Comparison of ENCODE assay signal across 8 cellular contexts in the genomic region with DNA sequence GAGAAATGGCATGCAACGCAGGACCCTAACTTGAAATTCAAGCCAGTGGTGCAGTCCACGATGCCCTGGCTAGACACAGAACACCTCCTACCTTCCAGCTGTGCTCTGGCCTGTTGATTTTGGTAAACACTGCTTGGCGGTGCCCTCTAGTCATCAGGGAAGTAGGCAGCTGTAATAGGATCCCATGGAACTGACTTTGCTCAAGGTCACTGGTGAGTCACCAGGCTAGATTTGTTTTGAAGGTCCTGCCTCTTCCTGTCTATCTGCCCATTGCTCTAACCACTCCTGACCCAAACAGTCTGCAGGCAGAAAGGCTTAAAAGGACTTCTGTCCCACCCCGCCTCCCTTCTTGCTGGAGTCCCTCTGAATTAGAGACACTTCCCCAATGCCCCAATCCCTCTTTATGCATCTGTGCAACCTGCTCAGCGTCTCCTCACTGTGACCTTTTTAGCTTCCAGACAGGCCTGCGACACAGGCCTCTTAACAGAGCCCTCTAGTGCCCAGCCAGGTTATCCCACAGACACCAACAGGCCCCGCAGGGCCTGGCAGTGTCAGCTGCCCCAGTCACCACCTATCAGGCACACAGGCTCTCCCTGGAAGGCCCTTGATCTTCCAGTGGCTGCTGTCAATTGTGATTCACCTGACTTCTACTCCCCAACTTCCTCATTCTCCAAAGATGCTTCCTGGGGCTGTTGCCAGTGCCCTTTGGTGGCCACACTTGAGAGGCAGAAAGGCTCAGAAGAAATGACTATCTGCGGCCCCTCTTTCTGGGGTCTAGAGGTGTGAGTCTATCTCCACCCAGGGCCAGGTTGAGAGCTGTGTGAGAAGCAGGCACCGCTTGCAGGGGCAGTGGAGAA. TPM values are rescaled to one million over a fixed set of nuclear protein-coding genes. Genes with fewer than 3 reads are reported as not detected.
DNase-seq lines count a peak whose midpoint lies in the region; ATAC-seq, FAIRE-seq and TF ChIP-seq lines count a peak whose summit lies in the region.

No MANE protein-coding gene starts in this region.

- TF ChIP-seq POLR2A in HepG2 (IDR thresholded peaks at IDR 0.05; ENCODE audit: insufficient read depth in 1 of 2, low read depth in 2 of 2, low read length in 2 of 2): peak in 1 of 2 experiments; percentile 71; a peak in 2 of 4 replicates

- TF ChIP-seq RAD21 in HepG2 (CRISPR knock-in tag; IDR thresholded peaks at IDR 0.05): peak; percentile 61

- CTCF ChIA-PET in HepG2 (lab: Yijun Ruan, JAX; ENCODE audit: low intra/inter-chr PET ratio, low total read pairs): interaction anchor here (1.0 to 1.1 kb wide), 2 partner anchors 9 to 53 kb away, joined by 3 to 5 read pairs; a partner anchor contains a TSS

- H3K4me1 ChIP-seq in KMS-11 (ENCODE audit: low read depth, poor library complexity, severe bottlenecking) (peaks cover 31% of the 10 kb centered on the region), HepG2 (ENCODE audit: insufficient read depth, low read length) (peaks cover 74% of the 10 kb centered on the region)

- H4K20me1 ChIP-seq in KMS-11 (ENCODE audit: insufficient read depth): no peaks in the 10 kb centered on the region
- no peaks in the 10 kb centered on the region for H4K20me1 ChIP-seq in HepG2 (ENCODE audit: insufficient read depth, low read length)

- H3K4me3 ChIP-seq in KMS-11 (IDR thresholded peaks at IDR 0.05; ENCODE audit: insufficient read depth, low read depth, low read length): no peak overlapping the region
- H3K4me3 ChIP-seq in choroid plexus epithelial cell (ENCODE audit: low read depth, low read length): peak overlapping the region; percentile 7
- peak overlapping the region; percentile 19 to 68 (median 31) for H3K4me3 ChIP-seq in HepG2 (replicated peaks in 1 of 3; ENCODE audit: insufficient read depth in 1 of 3, low read depth in 2 of 3, low read length in 3 of 3)

- no peaks in the 10 kb centered on the region for H3K9me3 ChIP-seq in HepG2 (ENCODE audit: low read length)

- no peaks in the 10 kb centered on the region for H3K9me3 Mint-ChIP-seq in activated T-cell treated with anti-CD3 and anti-CD28 coated beads, Interleukin-2, amount 50 U/mL, for 24 hours
- H3K9me3 Mint-ChIP-seq in stimulated activated naive B cell treated with anti-CD40 and anti-IgM and Interleukin-4, amounts not matched to agents 10 μg/mL and 1 μg/mL and 100 μg/mL, for 72 hours: no peaks in the 10 kb centered on the region

- TF ChIP-seq CTCF in KMS-11 (conservative IDR thresholded peaks at IDR 0.05; ENCODE audit: low read depth, low read length) (0 out of 2 replicates have a peak, but pooled peaks have one; percentile 19), choroid plexus epithelial cell (conservative IDR thresholded peaks at IDR 0.05; ENCODE audit: low read depth, low read length) (peak; percentile 43), HepG2 (CRISPR knock-in tag; IDR thresholded peaks at IDR 0.05) (peak; percentile 67)

- H3K79me2 ChIP-seq in KMS-11 (ENCODE audit: insufficient read depth, low read depth) (peaks cover 30% of the 10 kb centered on the region), HepG2 (ENCODE audit: insufficient read depth, low read length) (peaks cover 66% of the 10 kb centered on the region)

- H3K27me3 ChIP-seq in KMS-11 (ENCODE audit: insufficient read depth, low read depth): no peaks in the 10 kb centered on the region
- H3K27me3 ChIP-seq in HepG2 (ENCODE audit: control insufficient read depth in 1 of 2, insufficient read depth in 2 of 2, low read length in 2 of 2): no peaks in the 10 kb centered on the region

- TF ChIP-seq EP300 in HepG2 (IDR thresholded peaks at IDR 0.05; ENCODE audit: low read depth in 2 of 2, low read length in 2 of 2): peak; percentile 73 to 92
- TF ChIP-seq EP300 in HepG2 (CRISPR knock-in tag; IDR thresholded peaks at IDR 0.05; ENCODE audit: borderline replicate concordance): peak; percentile 86

- no peak overlapping the region for H3K4me3 Mint-ChIP-seq in activated T-cell treated with anti-CD3 and anti-CD28 coated beads, Interleukin-2, amount 50 U/mL, for 24 hours
- peak overlapping the region; percentile 36 to 52 for H3K4me3 Mint-ChIP-seq in stimulated activated naive B cell treated with anti-CD40 and anti-IgM and Interleukin-4, amounts not matched to agents 10 μg/mL and 1 μg/mL and 100 μg/mL, for 72 hours

- H2AFZ ChIP-seq in KMS-11 (ENCODE audit: low read depth) (no peak overlapping the region), HepG2 (ENCODE audit: low read length) (no peak overlapping the region)

- H3K36me3 Mint-ChIP-seq in activated T-cell treated with anti-CD3 and anti-CD28 coated beads, Interleukin-2, amount 50 U/mL, for 24 hours (ENCODE audit: low read depth): peaks cover 80% of the 10 kb centered on the region
- H3K36me3 Mint-ChIP-seq in stimulated activated naive B cell treated with anti-CD40 and anti-IgM and Interleukin-4, amounts not matched to agents 10 μg/mL and 1 μg/mL and 100 μg/mL, for 72 hours: peaks cover 19 to 38% of the 10 kb centered on the region in 2 donors

- WGBS in HepG2 (ENCODE audit: low lambda C conversion rate): 12% methylated on average over 8 of the region's 9 CpGs

- in situ Hi-C loops in HepG2 (cut with HindIII; ENCODE audit: extremely low pct_ligation_motif_present, low pct_unique_long_range_greater_than_20kb): loop anchor here (5.0 kb wide), 2 partner anchors 53 to 118 kb away; a partner anchor contains a TSS

- BruUV-seq in HepG2 (replicated peaks; lab: Mats Ljungman, UMichigan): TSS peak; percentile 90

- intact Hi-C loops in HepG2 (cut with micrococcal nuclease; ENCODE audit: unreplicated experiment): loop anchor here (1.0 to 2.0 kb wide), 2 partner anchors 52 to 122 kb away; a partner anchor contains a TSS

- H3K36me3 ChIP-seq in KMS-11 (ENCODE audit: insufficient read depth) (no peaks in the 10 kb centered on the region), HepG2 (replicated peaks in 1 of 2; ENCODE audit: control insufficient read depth in 1 of 2, insufficient read depth in 2 of 2, low read length in 2 of 2) (peaks cover 10 to 31% of the 10 kb centered on the region in 2 experiments)

- DNase-seq in activated T-cell treated with anti-CD3 and anti-CD28 coated beads, Interleukin-2, amount 50 U/mL, for 24 hours: peak; percentile 41
- DNase-seq in activated T-cell treated with anti-CD3 and anti-CD28 coated beads, Interleukin-2, amount 50 U/mL, for 1 hour: no peak
- DNase-seq in SKM-1 (lab: John Stamatoyannopoulos, UW; ENCODE audit: unreplicated experiment) (peak; percentile 65), choroid plexus epithelial cell (ENCODE audit: low read depth) (peak; percentile 90), HepG2 (ENCODE audit: low spot score) (peak; percentile 100)
- DNase-seq in stimulated activated naive B cell treated with anti-CD40 and anti-IgM and Interleukin-4, amounts not matched to agents 10 μg/mL and 1 μg/mL and 100 μg/mL, for 72 hours: peak; percentile 48

- no peaks in the 10 kb centered on the region for H3K27me3 Mint-ChIP-seq in activated T-cell treated with anti-CD3 and anti-CD28 coated beads, Interleukin-2, amount 50 U/mL, for 24 hours
- no peaks in the 10 kb centered on the region for H3K27me3 Mint-ChIP-seq in stimulated activated naive B cell treated with anti-CD40 and anti-IgM and Interleukin-4, amounts not matched to agents 10 μg/mL and 1 μg/mL and 100 μg/mL, for 72 hours

- no peak overlapping the region for H3K4me2 ChIP-seq in KMS-11
- H3K4me2 ChIP-seq in HepG2 (ENCODE audit: low read depth, low read length): peak overlapping the region; percentile 98

- POLR2A ChIA-PET in HepG2 (lab: Yijun Ruan, JAX): interaction anchor here (0.7 to 4.4 kb wide), 24 partner anchors 9 to 608 kb away, joined by 3 to 91 read pairs (median 6); a partner anchor contains a TSS

- ATAC-seq in HepG2: peak; percentile 90
- peak; percentile 73 to 74 for ATAC-seq in stimulated activated naive B cell treated with anti-CD40 and anti-IgM and Interleukin-4, amounts not matched to agents 10 μg/mL and 1 μg/mL and 100 μg/mL, for 72 hours (replicated peaks)
- ATAC-seq in GM18870 (IDR thresholded peaks at IDR 0.05; ENCODE audit: unreplicated experiment): no peak

- peak; percentile 99 for FAIRE-seq in HepG2 (lab: Jason Lieb, UNC)

- H3K4me1 Mint-ChIP-seq in activated T-cell treated with anti-CD3 and anti-CD28 coated beads, Interleukin-2, amount 50 U/mL, for 24 hours (ENCODE audit: low read depth): peaks cover 76% of the 10 kb centered on the region
- peaks cover 42 to 85% of the 10 kb centered on the region in 2 donors for H3K4me1 Mint-ChIP-seq in stimulated activated naive B cell treated with anti-CD40 and anti-IgM and Interleukin-4, amounts not matched to agents 10 μg/mL and 1 μg/mL and 100 μg/mL, for 72 hours

- H3K27ac ChIP-seq in KMS-11: no peak overlapping the region
- H3K27ac ChIP-seq in HepG2 (ENCODE audit: extremely low read length, insufficient read depth, low read length): peak overlapping the region; percentile 92

- H3K9ac ChIP-seq in KMS-11 (no peak overlapping the region), HepG2 (ENCODE audit: insufficient read depth, low read depth, low read length) (peak overlapping the region; percentile 66)

- peak overlapping the region; percentile 85 for H3K27ac Mint-ChIP-seq in activated T-cell treated with anti-CD3 and anti-CD28 coated beads, Interleukin-2, amount 50 U/mL, for 24 hours
- H3K27ac Mint-ChIP-seq in stimulated activated naive B cell treated with anti-CD40 and anti-IgM and Interleukin-4, amounts not matched to agents 10 μg/mL and 1 μg/mL and 100 μg/mL, for 72 hours: peak overlapping the region; percentile 91

RNA-seq across cellular contexts. Expression of a gene that starts 5.2 kb away (rescaled TPM):
- total RNA-seq in HepG2 (2016; rRNA removed; fragmentation: Illumina TruSeq; extraction: Trizol): 15.7 and 21.5 TPM in 2 replicates
- total RNA-seq in HepG2 (2016; cell fraction: cytosol; rRNA removed; fragmentation: Illumina TruSeq; extraction: Trizol; ENCODE audit: low read depth): 1.6 and 1.7 TPM in 2 replicates
- 13.2 and 21.0 TPM in 2 replicates for total RNA-seq in HepG2 (2016; cell fraction: insoluble cytoplasmic fraction; rRNA removed; fragmentation: Illumina TruSeq; extraction: Trizol)
- 7.2 and 9.0 TPM in 2 replicates for total RNA-seq in HepG2 (2016; cell fraction: membrane; rRNA removed; fragmentation: Illumina TruSeq; extraction: Trizol)
- 18.7 and 20.0 TPM in 2 replicates for total RNA-seq in HepG2 (2016; cell fraction: nucleus; rRNA removed; fragmentation: Illumina TruSeq; extraction: Trizol)
- polyA plus RNA-seq in HepG2 (2011; rRNA removed): 33.9 and 45.2 TPM in 2 replicates
- polyA plus RNA-seq in HepG2 (2011; cell fraction: cytosol; rRNA removed): 24.6 and 25.3 TPM in 2 replicates
- polyA plus RNA-seq in HepG2 (2011; cell fraction: nucleus; rRNA removed): 23.8 and 26.6 TPM in 2 replicates
- polyA plus RNA-seq in HepG2 (2012): 18.5 and 22.4 TPM in 2 replicates
- polyA plus RNA-seq in HepG2 (2016; cell fraction: cytosol; fragmentation: Illumina TruSeq; extraction: Trizol; ENCODE audit: low read depth): 1.5 and 1.9 TPM in 2 replicates
- 13.9 and 16.7 TPM in 2 replicates for polyA plus RNA-seq in HepG2 (2016; cell fraction: insoluble cytoplasmic fraction; fragmentation: Illumina TruSeq; extraction: Trizol; ENCODE audit: low read depth)
- polyA plus RNA-seq in HepG2 (2016; cell fraction: membrane; fragmentation: Illumina TruSeq; extraction: Trizol; ENCODE audit: low read depth): 5.0 and 5.8 TPM in 2 replicates
- polyA plus RNA-seq in HepG2 (2016; cell fraction: nucleus; fragmentation: Illumina TruSeq; extraction: Trizol; ENCODE audit: insufficient read depth, low read depth): 26.4 and 31.8 TPM in 2 replicates
- 75.3 and 118 TPM in 2 replicates for polyA minus RNA-seq in HepG2 (2011; rRNA and poly(A)+ RNA removed; ENCODE audit: low replicate concordance)
- 16.4 and 21.8 TPM in 2 replicates for polyA minus RNA-seq in HepG2 (2011; cell fraction: cytosol; rRNA and poly(A)+ RNA removed)
- polyA minus RNA-seq in HepG2 (2011; cell fraction: nucleus; rRNA and poly(A)+ RNA removed): 26.3 and 29.3 TPM in 2 replicates

RNA-seq across cellular contexts. Expression of a gene that starts 5.4 kb away (rescaled TPM):
- 99.3 and 118 TPM in 2 replicates for total RNA-seq in HepG2 (2016; rRNA removed; fragmentation: Illumina TruSeq; extraction: Trizol)
- 14.9 and 15.6 TPM in 2 replicates for total RNA-seq in HepG2 (2016; cell fraction: cytosol; rRNA removed; fragmentation: Illumina TruSeq; extraction: Trizol; ENCODE audit: low read depth)
- total RNA-seq in HepG2 (2016; cell fraction: insoluble cytoplasmic fraction; rRNA removed; fragmentation: Illumina TruSeq; extraction: Trizol): 102 and 121 TPM in 2 replicates
- total RNA-seq in HepG2 (2016; cell fraction: membrane; rRNA removed; fragmentation: Illumina TruSeq; extraction: Trizol): 38.1 and 39.7 TPM in 2 replicates
- total RNA-seq in HepG2 (2016; cell fraction: nucleus; rRNA removed; fragmentation: Illumina TruSeq; extraction: Trizol): 61.9 and 65.1 TPM in 2 replicates
- 109 and 120 TPM in 2 replicates for polyA plus RNA-seq in HepG2 (2011; rRNA removed)
- polyA plus RNA-seq in HepG2 (2011; cell fraction: cytosol; rRNA removed): 120 and 159 TPM in 2 replicates
- 110 and 111 TPM in 2 replicates for polyA plus RNA-seq in HepG2 (2011; cell fraction: nucleus; rRNA removed)
- 69.5 and 70.0 TPM in 2 replicates for polyA plus RNA-seq in HepG2 (2012)
- 16.2 and 16.4 TPM in 2 replicates for polyA plus RNA-seq in HepG2 (2016; cell fraction: cytosol; fragmentation: Illumina TruSeq; extraction: Trizol; ENCODE audit: low read depth)
- polyA plus RNA-seq in HepG2 (2016; cell fraction: insoluble cytoplasmic fraction; fragmentation: Illumina TruSeq; extraction: Trizol; ENCODE audit: low read depth): 117 and 126 TPM in 2 replicates
- 29.3 and 29.6 TPM in 2 replicates for polyA plus RNA-seq in HepG2 (2016; cell fraction: membrane; fragmentation: Illumina TruSeq; extraction: Trizol; ENCODE audit: low read depth)
- 148 and 152 TPM in 2 replicates for polyA plus RNA-seq in HepG2 (2016; cell fraction: nucleus; fragmentation: Illumina TruSeq; extraction: Trizol; ENCODE audit: insufficient read depth, low read depth)
- 225 and 243 TPM in 2 replicates for polyA minus RNA-seq in HepG2 (2011; rRNA and poly(A)+ RNA removed; ENCODE audit: low replicate concordance)
- polyA minus RNA-seq in HepG2 (2011; cell fraction: cytosol; rRNA and poly(A)+ RNA removed): 65.5 and 66.8 TPM in 2 replicates
- 49.4 and 55.6 TPM in 2 replicates for polyA minus RNA-seq in HepG2 (2011; cell fraction: nucleus; rRNA and poly(A)+ RNA removed)

RNA-seq across cellular contexts. Expression of a gene that starts 44.7 kb away (rescaled TPM):
- total RNA-seq in HepG2 (2016; rRNA removed; fragmentation: Illumina TruSeq; extraction: Trizol): 99.0 and 163 TPM in 2 replicates
- total RNA-seq in HepG2 (2016; cell fraction: cytosol; rRNA removed; fragmentation: Illumina TruSeq; extraction: Trizol; ENCODE audit: low read depth): 47.2 and 52.9 TPM in 2 replicates
- 96.1 and 157 TPM in 2 replicates for total RNA-seq in HepG2 (2016; cell fraction: insoluble cytoplasmic fraction; rRNA removed; fragmentation: Illumina TruSeq; extraction: Trizol)
- 38.5 and 38.9 TPM in 2 replicates for total RNA-seq in HepG2 (2016; cell fraction: membrane; rRNA removed; fragmentation: Illumina TruSeq; extraction: Trizol)
- 100 and 111 TPM in 2 replicates for total RNA-seq in HepG2 (2016; cell fraction: nucleus; rRNA removed; fragmentation: Illumina TruSeq; extraction: Trizol)
- polyA plus RNA-seq in HepG2 (2011; rRNA removed): 228 and 232 TPM in 2 replicates
- polyA plus RNA-seq in HepG2 (2011; cell fraction: cytosol; rRNA removed): 208 and 241 TPM in 2 replicates
- polyA plus RNA-seq in HepG2 (2011; cell fraction: nucleus; rRNA removed): 356 and 374 TPM in 2 replicates
- 140 and 148 TPM in 2 replicates for polyA plus RNA-seq in HepG2 (2012)
- polyA plus RNA-seq in HepG2 (2016; cell fraction: cytosol; fragmentation: Illumina TruSeq; extraction: Trizol; ENCODE audit: low read depth): 7.3 and 8.8 TPM in 2 replicates
- 181 and 193 TPM in 2 replicates for polyA plus RNA-seq in HepG2 (2016; cell fraction: insoluble cytoplasmic fraction; fragmentation: Illumina TruSeq; extraction: Trizol; ENCODE audit: low read depth)
- polyA plus RNA-seq in HepG2 (2016; cell fraction: membrane; fragmentation: Illumina TruSeq; extraction: Trizol; ENCODE audit: low read depth): 14.0 and 16.1 TPM in 2 replicates
- 219 and 234 TPM in 2 replicates for polyA plus RNA-seq in HepG2 (2016; cell fraction: nucleus; fragmentation: Illumina TruSeq; extraction: Trizol; ENCODE audit: insufficient read depth, low read depth)
- polyA minus RNA-seq in HepG2 (2011; rRNA and poly(A)+ RNA removed; ENCODE audit: low replicate concordance): 554 and 704 TPM in 2 replicates
- polyA minus RNA-seq in HepG2 (2011; cell fraction: cytosol; rRNA and poly(A)+ RNA removed): 179 and 186 TPM in 2 replicates
- 151 and 182 TPM in 2 replicates for polyA minus RNA-seq in HepG2 (2011; cell fraction: nucleus; rRNA and poly(A)+ RNA removed)

RNA-seq across cellular contexts. Expression of a gene that starts 52.0 kb away (rescaled TPM):
- 300 and 332 TPM in 2 replicates for total RNA-seq in HepG2 (2016; rRNA removed; fragmentation: Illumina TruSeq; extraction: Trizol)
- 45.1 and 56.7 TPM in 2 replicates for total RNA-seq in HepG2 (2016; cell fraction: cytosol; rRNA removed; fragmentation: Illumina TruSeq; extraction: Trizol; ENCODE audit: low read depth)
- total RNA-seq in HepG2 (2016; cell fraction: insoluble cytoplasmic fraction; rRNA removed; fragmentation: Illumina TruSeq; extraction: Trizol): 302 and 329 TPM in 2 replicates
- 220 and 258 TPM in 2 replicates for total RNA-seq in HepG2 (2016; cell fraction: membrane; rRNA removed; fragmentation: Illumina TruSeq; extraction: Trizol)
- total RNA-seq in HepG2 (2016; cell fraction: nucleus; rRNA removed; fragmentation: Illumina TruSeq; extraction: Trizol): 168 and 191 TPM in 2 replicates
- polyA plus RNA-seq in HepG2 (2011; rRNA removed): 67.2 and 88.2 TPM in 2 replicates
- 44.2 and 66.6 TPM in 2 replicates for polyA plus RNA-seq in HepG2 (2011; cell fraction: cytosol; rRNA removed)
- 90.2 and 107 TPM in 2 replicates for polyA plus RNA-seq in HepG2 (2011; cell fraction: nucleus; rRNA removed)
- 93.8 and 117 TPM in 2 replicates for polyA plus RNA-seq in HepG2 (2012)
- polyA plus RNA-seq in HepG2 (2016; cell fraction: cytosol; fragmentation: Illumina TruSeq; extraction: Trizol; ENCODE audit: low read depth): 26.0 and 34.9 TPM in 2 replicates
- polyA plus RNA-seq in HepG2 (2016; cell fraction: insoluble cytoplasmic fraction; fragmentation: Illumina TruSeq; extraction: Trizol; ENCODE audit: low read depth): 237 and 245 TPM in 2 replicates
- 111 and 128 TPM in 2 replicates for polyA plus RNA-seq in HepG2 (2016; cell fraction: membrane; fragmentation: Illumina TruSeq; extraction: Trizol; ENCODE audit: low read depth)
- polyA plus RNA-seq in HepG2 (2016; cell fraction: nucleus; fragmentation: Illumina TruSeq; extraction: Trizol; ENCODE audit: insufficient read depth, low read depth): 205 and 220 TPM in 2 replicates
- polyA minus RNA-seq in HepG2 (2011; rRNA and poly(A)+ RNA removed; ENCODE audit: low replicate concordance): 78.3 and 92.3 TPM in 2 replicates
- 89.8 and 100 TPM in 2 replicates for polyA minus RNA-seq in HepG2 (2011; cell fraction: cytosol; rRNA and poly(A)+ RNA removed)
- polyA minus RNA-seq in HepG2 (2011; cell fraction: nucleus; rRNA and poly(A)+ RNA removed): 137 and 187 TPM in 2 replicates
